ENCODE assay signal across 17 cellular contexts in genomic region chr11:66476841-66477251, GRCh38. TPM values are rescaled to one million over a fixed set of nuclear protein-coding genes. Genes with fewer than 3 reads are reported as not detected.
DNase-seq lines count a peak whose midpoint lies in the region; ATAC-seq and TF ChIP-seq lines count a peak whose summit lies in the region.
"Had no signal": no experiment of that assay in that cellular context is flagged by ENCODE, and none has a peak within 500 bp of the region (broad histone marks: within the 10 kb centered on the region; RNA-seq: fewer than 3 reads in every experiment).

No MANE protein-coding gene starts in this region.

- H3K27ac ChIP-seq in HEK293 (ENCODE audit: extremely low read depth, low read depth, low read length): no peak overlapping the region
- H3K27ac ChIP-seq: cardiac muscle cell, testis had no signal

- peak overlapping the region; percentile 57 for H3K27ac Mint-ChIP-seq in endothelial cell (ENCODE audit: unreplicated experiment)
- H3K27ac Mint-ChIP-seq: activated naive CD8-positive, alpha-beta T cell treated with anti-CD3 and anti-CD28 coated beads, Interleukin-2, amount 10 ng/mL, durations not matched to agents 7 days and 5 days had no signal

- no peaks in the 10 kb centered on the region for H3K9me3 ChIP-seq in HEK293 (ENCODE audit: control insufficient read depth, insufficient read depth, low read depth, low read length)
- H3K9me3 ChIP-seq: testis had no signal

- peak overlapping the region; percentile 65 for H3K4me3 Mint-ChIP-seq in endothelial cell (ENCODE audit: unreplicated experiment)
- H3K4me3 Mint-ChIP-seq: activated naive CD8-positive, alpha-beta T cell treated with anti-CD3 and anti-CD28 coated beads, Interleukin-2, amount 10 ng/mL, durations not matched to agents 7 days and 5 days had no signal

- POLR2A ChIA-PET in HEK293 (lab: Yijun Ruan, JAX): interaction anchor here (0.9 kb wide), 1 partner anchor 10 kb away, joined by 7 read pairs; the partner anchor contains the start of gene PELI3

- DNase-seq in AG20443 (ENCODE audit: low spot score) (peak; percentile 29), endothelial cell (ENCODE audit: low spot score) (no peak), NCI-H2107 (lab: John Stamatoyannopoulos, UW) (no peak)
- DNase-seq: activated CD4-positive, alpha-beta T cell treated with anti-CD3 and anti-CD28 coated beads for 4 hours; activated naive CD8-positive, alpha-beta T cell treated with anti-CD3 and anti-CD28 coated beads, Interleukin-2, amount 10 ng/mL, durations not matched to agents 7 days and 5 days; DND-41; KBM-7; stimulated activated CD4-positive, alpha-beta T cell treated with anti-CD3 and anti-CD28 coated beads, Interleukin-1b, Interleukin-23, amount 100 ng/mL, for 48 hours; testis had no signal

- TF ChIP-seq CTCF in HEK293 (tag by site-specific recombination; IDR thresholded peaks at IDR 0.05): no peak
- TF ChIP-seq CTCF in endothelial cell (IDR thresholded peaks at IDR 0.05; ENCODE audit: unreplicated experiment): no peak

- H3K27me3 Mint-ChIP-seq in endothelial cell (ENCODE audit: unreplicated experiment): peaks cover 12% of the 10 kb centered on the region
- H3K27me3 Mint-ChIP-seq: activated naive CD8-positive, alpha-beta T cell treated with anti-CD3 and anti-CD28 coated beads, Interleukin-2, amount 10 ng/mL, durations not matched to agents 7 days and 5 days had no signal

- ATAC-seq in GM18873 (IDR thresholded peaks at IDR 0.05; ENCODE audit: low FRiP score, unreplicated experiment): no peak
- no peak for ATAC-seq in HG03139 (IDR thresholded peaks at IDR 0.05; ENCODE audit: unreplicated experiment)
- ATAC-seq: HCT116, right cardiac atrium had no signal

- peaks cover 8% of the 10 kb centered on the region for H3K36me3 Mint-ChIP-seq in endothelial cell (ENCODE audit: low read depth, unreplicated experiment)
- H3K36me3 Mint-ChIP-seq: activated naive CD8-positive, alpha-beta T cell treated with anti-CD3 and anti-CD28 coated beads, Interleukin-2, amount 10 ng/mL, durations not matched to agents 7 days and 5 days had no signal

- peaks cover 9% of the 10 kb centered on the region for H3K4me1 Mint-ChIP-seq in endothelial cell (ENCODE audit: unreplicated experiment)

- no peaks in the 10 kb centered on the region for H3K9me3 Mint-ChIP-seq in endothelial cell (ENCODE audit: unreplicated experiment)
- H3K9me3 Mint-ChIP-seq: activated naive CD8-positive, alpha-beta T cell treated with anti-CD3 and anti-CD28 coated beads, Interleukin-2, amount 10 ng/mL, durations not matched to agents 7 days and 5 days had no signal

- peaks cover 0 to 35% of the 10 kb centered on the region in 2 experiments; a peak in 2 of 3 replicates for H3K36me3 ChIP-seq in HEK293 (ENCODE audit: control insufficient read depth in 2 of 2, insufficient read depth in 1 of 2, low read length in 2 of 2)

- no peaks in the 10 kb centered on the region for H3K4me1 ChIP-seq in HEK293 (ENCODE audit: control insufficient read depth, insufficient read depth, low read length)

- no peak overlapping the region for H3K4me3 ChIP-seq in HEK293 (ENCODE audit: low read depth, low read length)
- H3K4me3 ChIP-seq: cardiac muscle cell, lung, testis had no signal

- CTCF ChIA-PET in HEK293 (lab: Yijun Ruan, JAX): interaction anchor here (0.8 kb wide), 1 partner anchor 68 kb away, joined by 4 read pairs; no protein-coding TSS in a partner anchor

TF ChIP-seq in HEK293, 187 proteins besides CTCF, POLR2A, EP300 and RAD21:
- no peak for TF ChIP-seq ZNF843 (tag by site-specific recombination; IDR thresholded peaks at IDR 0.05)
- TF ChIP-seq PATZ1 (tag by site-specific recombination; IDR thresholded peaks at IDR 0.05): peak; percentile 35; the same call in 1 of the 2 replicates
- TF ChIP-seq ZBTB17 (tag by site-specific recombination; IDR thresholded peaks at IDR 0.05): 0 out of 2 replicates have a peak, but pooled peaks have one; percentile 25
- TF ChIP-seq PRDM1 (tag by site-specific recombination; IDR thresholded peaks at IDR 0.05): no peak
- no peak for TF ChIP-seq ZNF624 (tag by site-specific recombination; IDR thresholded peaks at IDR 0.05)
- TF ChIP-seq ZNF341 (tag by site-specific recombination; IDR thresholded peaks at IDR 0.05; ENCODE audit: low read depth): no peak

RNA-seq across cellular contexts. Expression of gene DPP3, which starts 3.4 kb away (rescaled TPM):
- 41.3 TPM for total RNA-seq in endothelial cell (ENCODE audit: unreplicated experiment)

RNA-seq across cellular contexts. Expression of gene PELI3, which starts 10.1 kb away (rescaled TPM):
- 2.0 TPM for total RNA-seq in endothelial cell (ENCODE audit: unreplicated experiment)

RNA-seq across cellular contexts. Expression of gene BBS1, which starts 33.6 kb away (rescaled TPM):
- total RNA-seq in endothelial cell (ENCODE audit: unreplicated experiment): 35.8 TPM

RNA-seq across cellular contexts. Expression of gene MRPL11, which starts 38.2 kb away (rescaled TPM):
- total RNA-seq in endothelial cell (ENCODE audit: unreplicated experiment): 73.0 TPM

RNA-seq across cellular contexts. Expression of gene NPAS4, which starts 56.0 kb away (rescaled TPM):
- total RNA-seq in endothelial cell (ENCODE audit: unreplicated experiment): not detected
- total RNA-seq: fibroblast of villous mesenchyme had no signal
